Comparison of ENCODE assay signal across 30 cellular contexts in the genomic region with DNA sequence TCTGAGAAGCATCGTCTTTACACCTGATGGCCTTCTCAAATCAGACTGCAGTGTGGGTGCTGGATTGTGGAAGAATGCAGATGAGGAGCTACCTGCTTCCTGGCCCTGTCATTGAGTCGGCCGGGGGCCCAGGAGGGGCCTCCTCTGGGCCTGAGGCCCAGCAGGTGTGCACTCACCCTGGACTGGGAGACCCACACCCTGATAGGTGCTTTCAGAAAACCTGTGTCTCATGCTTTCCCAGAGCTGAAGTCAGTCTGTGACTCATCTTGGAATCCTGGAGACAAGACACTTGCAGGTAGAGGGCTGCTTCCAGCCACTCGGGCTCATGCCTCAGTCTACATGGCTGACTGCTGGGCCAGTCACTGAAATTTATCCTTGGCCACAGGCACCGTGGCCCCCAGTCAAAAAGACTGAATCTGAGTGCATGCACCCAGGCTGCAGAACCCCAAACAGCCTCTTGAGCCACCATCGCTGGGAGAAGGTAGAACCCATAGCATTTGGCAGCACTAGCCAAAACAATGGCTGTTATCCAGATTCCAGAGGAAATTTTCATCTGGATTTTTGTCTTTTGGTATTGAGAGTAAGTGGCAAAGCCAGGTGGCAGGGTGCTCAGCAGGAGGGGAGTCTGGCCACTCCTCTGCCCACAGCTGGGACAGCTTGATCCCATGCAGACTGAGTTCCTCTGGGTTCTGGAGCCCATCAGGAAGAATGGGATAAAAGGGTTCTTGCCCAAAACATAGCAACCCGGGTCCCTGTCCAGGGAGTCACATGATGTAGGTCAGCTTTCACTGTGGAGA.
DNase-seq lines count a peak whose midpoint lies in the region; ATAC-seq and TF ChIP-seq lines count a peak whose summit lies in the region.
"Had no signal": no experiment of that assay in that cellular context is flagged by ENCODE, and none has a peak within 500 bp of the region (broad histone marks: within the 10 kb centered on the region; RNA-seq: fewer than 3 reads in every experiment).

No MANE protein-coding gene starts in this region.

- H3K4me1 ChIP-seq in neuronal stem cell (ENCODE audit: control insufficient read depth in 2 of 2, insufficient read depth in 1 of 2, low read depth in 1 of 2, low read length in 2 of 2) (peaks cover 0 to 6% of the 10 kb centered on the region in 2 donors), thyroid gland (peaks cover 0 to 5% of the 10 kb centered on the region in 2 donors)
- H3K4me1 ChIP-seq: A549, adrenal gland, esophagus squamous epithelium, right lobe of liver had no signal

- no peak overlapping the region for H3K4me3 ChIP-seq in neuronal stem cell (ENCODE audit: low read length in 2 of 2)
- H3K4me3 ChIP-seq in thyroid gland (replicated peaks in 1 of 3) = no peak overlapping the region
- H3K4me3 ChIP-seq in WERI-Rb-1 (ENCODE audit: low read depth, low read length) = no peak overlapping the region
- H3K4me3 ChIP-seq: A549, adrenal gland, esophagus squamous epithelium, heart right ventricle, right lobe of liver had no signal

- H3K36me3 ChIP-seq in neuronal stem cell (replicated peaks in 1 of 2; ENCODE audit: control insufficient read depth in 2 of 2, insufficient read depth in 2 of 2, low read length in 2 of 2) (no peaks in the 10 kb centered on the region), thyroid gland (no peaks in the 10 kb centered on the region), WERI-Rb-1 (no peaks in the 10 kb centered on the region)
- H3K36me3 ChIP-seq: adrenal gland, esophagus squamous epithelium, heart right ventricle, right lobe of liver had no signal

- H3K4me1 Mint-ChIP-seq in stimulated activated naive B cell treated with anti-CD40 and anti-IgM and Interleukin-4, amounts not matched to agents 10 μg/mL and 1 μg/mL and 100 μg/mL, for 72 hours = peaks cover 34 to 43% of the 10 kb centered on the region in 2 donors
- H3K4me1 Mint-ChIP-seq: activated naive CD4-positive, alpha-beta T cell treated with anti-CD3 and anti-CD28 coated beads, Interleukin-2, amount 10 ng/mL, durations not matched to agents 7 days and 5 days; central memory CD8-positive, alpha-beta T cell; neural crest cell had no signal

- no peak overlapping the region for H2BK5ac ChIP-seq in neuronal stem cell (ENCODE audit: low read length)

- no peaks in the 10 kb centered on the region for H3K9me3 Mint-ChIP-seq in stimulated activated naive B cell treated with anti-CD40 and anti-IgM and Interleukin-4, amounts not matched to agents 10 μg/mL and 1 μg/mL and 100 μg/mL, for 72 hours
- H3K9me3 Mint-ChIP-seq: activated naive CD4-positive, alpha-beta T cell treated with anti-CD3 and anti-CD28 coated beads, Interleukin-2, amount 10 ng/mL, durations not matched to agents 7 days and 5 days; CD8-positive, alpha-beta T cell; central memory CD8-positive, alpha-beta T cell; neural crest cell had no signal

- TF ChIP-seq CTCF in thyroid gland (IDR thresholded peaks at IDR 0.05) (no peak), WERI-Rb-1 (IDR thresholded peaks at IDR 0.05; ENCODE audit: low read depth, low read length) (no peak)

- no peak overlapping the region for H3K4ac ChIP-seq in neuronal stem cell (ENCODE audit: low read length)

- no peak overlapping the region for H3K14ac ChIP-seq in neuronal stem cell (ENCODE audit: low read length)

- intact Hi-C loops in thyroid gland (cut with DNase I) = no loop called here

- H3K18ac ChIP-seq in neuronal stem cell (ENCODE audit: low read length) = peak overlapping the region; percentile 67

- no peak for TF ChIP-seq POLR2A in thyroid gland (IDR thresholded peaks at IDR 0.05)

- H3K27me3 ChIP-seq in neuronal stem cell (ENCODE audit: control insufficient read depth in 3 of 3, insufficient read depth in 3 of 3, low read depth in 1 of 3, low read length in 3 of 3) (peaks cover 0 to 8% (median 0%) of the 10 kb centered on the region in 3 experiments), thyroid gland (no peaks in the 10 kb centered on the region), WERI-Rb-1 (ENCODE audit: insufficient read depth, low read depth, severe bottlenecking) (no peaks in the 10 kb centered on the region)
- H3K27me3 ChIP-seq: adrenal gland, right lobe of liver had no signal

- no peak overlapping the region for H4K8ac ChIP-seq in neuronal stem cell (ENCODE audit: low read depth, low read length)

- no peak overlapping the region for H3K23ac ChIP-seq in neuronal stem cell (ENCODE audit: low read depth, low read length, poor library complexity)

- H2BK120ac ChIP-seq in neuronal stem cell (ENCODE audit: low read depth, low read length) = no peak overlapping the region

- H2AFZ ChIP-seq in neuronal stem cell (ENCODE audit: low read length) = no peak overlapping the region

- H3K9ac ChIP-seq in neuronal stem cell (ENCODE audit: low read depth, low read length, poor library complexity) = no peak overlapping the region

- H3K27ac Mint-ChIP-seq in stimulated activated naive B cell treated with anti-CD40 and anti-IgM and Interleukin-4, amounts not matched to agents 10 μg/mL and 1 μg/mL and 100 μg/mL, for 72 hours = no peak overlapping the region
- H3K27ac Mint-ChIP-seq: activated naive CD4-positive, alpha-beta T cell treated with anti-CD3 and anti-CD28 coated beads, Interleukin-2, amount 10 ng/mL, durations not matched to agents 7 days and 5 days; CD8-positive, alpha-beta T cell; IgD-negative memory B cell; progenitor cell of endocrine pancreas had no signal

- no peak overlapping the region for H3K4me3 Mint-ChIP-seq in stimulated activated naive B cell treated with anti-CD40 and anti-IgM and Interleukin-4, amounts not matched to agents 10 μg/mL and 1 μg/mL and 100 μg/mL, for 72 hours
- H3K4me3 Mint-ChIP-seq: activated naive CD4-positive, alpha-beta T cell treated with anti-CD3 and anti-CD28 coated beads, Interleukin-2, amount 10 ng/mL, durations not matched to agents 7 days and 5 days; CD8-positive, alpha-beta T cell; central memory CD8-positive, alpha-beta T cell; neural crest cell had no signal

- peaks cover 21 to 36% of the 10 kb centered on the region in 2 donors for H3K27me3 Mint-ChIP-seq in stimulated activated naive B cell treated with anti-CD40 and anti-IgM and Interleukin-4, amounts not matched to agents 10 μg/mL and 1 μg/mL and 100 μg/mL, for 72 hours

- H3K9me3 ChIP-seq in neuronal stem cell (replicated peaks in 1 of 2; ENCODE audit: control insufficient read depth in 2 of 2, insufficient read depth in 1 of 2, low read depth in 1 of 2, low read length in 2 of 2) (peaks cover 0 to 3% of the 10 kb centered on the region in 2 donors), thyroid gland (no peaks in the 10 kb centered on the region), WERI-Rb-1 (ENCODE audit: severe bottlenecking) (no peaks in the 10 kb centered on the region)
- H3K9me3 ChIP-seq: A549, adrenal gland, esophagus squamous epithelium, heart right ventricle, right lobe of liver had no signal

- no peak overlapping the region for H3K4me2 ChIP-seq in neuronal stem cell (ENCODE audit: insufficient read depth, low read length, poor library complexity, severe bottlenecking)
- H3K4me2 ChIP-seq: A549 had no signal

- no peaks in the 10 kb centered on the region for H3K36me3 Mint-ChIP-seq in stimulated activated naive B cell treated with anti-CD40 and anti-IgM and Interleukin-4, amounts not matched to agents 10 μg/mL and 1 μg/mL and 100 μg/mL, for 72 hours
- H3K36me3 Mint-ChIP-seq: activated naive CD4-positive, alpha-beta T cell treated with anti-CD3 and anti-CD28 coated beads, Interleukin-2, amount 10 ng/mL, durations not matched to agents 7 days and 5 days; CD8-positive, alpha-beta T cell; IgD-negative memory B cell had no signal

- H3K79me1 ChIP-seq in neuronal stem cell (ENCODE audit: low read depth, low read length) = peaks cover 1% of the 10 kb centered on the region

- H2BK12ac ChIP-seq in neuronal stem cell (ENCODE audit: low read length) = no peak overlapping the region

- no peak for ATAC-seq in stimulated activated naive B cell treated with anti-CD40 and anti-IgM and Interleukin-4, amounts not matched to agents 10 μg/mL and 1 μg/mL and 100 μg/mL, for 72 hours (replicated peaks)
- ATAC-seq in GM21367 (IDR thresholded peaks at IDR 0.05; ENCODE audit: unreplicated experiment) = no peak
- ATAC-seq: A549; CD8-positive, alpha-beta T cell; heart right ventricle; right lobe of liver had no signal

- no CpG with 5 or more reads among the region's 7 CpGs for WGBS in neuronal stem cell (ENCODE audit: extremely low coverage in 2 of 2, insufficient read length in 2 of 2, insufficient replicate concordance in 1 of 2), 2 donors
- 74 to 88% methylated on average over 5 to 7 of the region's 7 CpGs for WGBS in thyroid gland, 2 donors

- no peak overlapping the region for H4K91ac ChIP-seq in neuronal stem cell (ENCODE audit: low read depth, low read length, poor library complexity)

- peak overlapping the region; percentile 11 for H2BK15ac ChIP-seq in neuronal stem cell (ENCODE audit: low read length)

- H3K27ac ChIP-seq in neuronal stem cell (replicated peaks; ENCODE audit: low read length) (no peak overlapping the region), thyroid gland (no peak overlapping the region), WERI-Rb-1 (no peak overlapping the region)
- H3K27ac ChIP-seq: A549, adrenal gland, esophagus squamous epithelium, heart right ventricle, right lobe of liver had no signal

- DNase-seq in activated effector memory CD4-positive, alpha-beta T cell treated with anti-CD3 and anti-CD28 coated beads, Interleukin-2, amount 50 U/mL, for 16 hours = peak; percentile 39
- no peak for DNase-seq in activated effector memory CD4-positive, alpha-beta T cell treated with Interleukin-2 at 50 U/mL for 16 hours
- DNase-seq in ecto neural progenitor cell (ENCODE audit: low spot score) = peak; percentile 21
- DNase-seq in neuronal stem cell (ENCODE audit: low spot score) = no peak
- DNase-seq in thyroid gland = no peak
- DNase-seq in stimulated activated naive B cell treated with anti-CD40 and anti-IgM and Interleukin-4, amounts not matched to agents 10 μg/mL and 1 μg/mL and 100 μg/mL, for 72 hours = no peak
- DNase-seq in WERI-Rb-1 = no peak
- DNase-seq: activated CD4-positive, alpha-beta T cell treated with anti-CD3 and anti-CD28 coated beads for 48 hours; activated naive CD4-positive, alpha-beta T cell treated with anti-CD3 and anti-CD28 coated beads, Interleukin-2, amount 10 ng/mL, durations not matched to agents 7 days and 5 days; AML-193; CD8-positive, alpha-beta T cell; dermis blood vessel endothelial cell; esophagus squamous epithelium; foreskin melanocyte; GOT3; heart right ventricle; kidney glomerular epithelial cell; NCI-H146; NCI-H2107; NCI-H774; SIG-M5; stimulated activated CD4-positive, alpha-beta T cell treated with anti-CD3 and anti-CD28 coated beads, Interleukin-4, amount 100 ng/mL, for 24 hours had no signal

- peak overlapping the region; percentile 71 for H2AK5ac ChIP-seq in neuronal stem cell (ENCODE audit: low read depth, low read length)

Comparison
In these comparisons a context has a peak if more than half of its experiments do, and no peak if none do; other contexts are left out.
1. DNase-seq: peak in activated effector memory CD4-positive, alpha-beta T cell treated with anti-CD3 and anti-CD28 coated beads, Interleukin-2, amount 50 U/mL, for 16 hours (single experiment) and ecto neural progenitor cell (single experiment); none in activated effector memory CD4-positive, alpha-beta T cell treated with Interleukin-2 at 50 U/mL for 16 hours (single experiment), neuronal stem cell (single experiment), thyroid gland (0 of 2), stimulated activated naive B cell treated with anti-CD40 and anti-IgM and Interleukin-4, amounts not matched to agents 10 μg/mL and 1 μg/mL and 100 μg/mL, for 72 hours (single experiment) and WERI-Rb-1 (single experiment).